Comparison of ENCODE assay signal across 25 cellular contexts in the genomic region with DNA sequence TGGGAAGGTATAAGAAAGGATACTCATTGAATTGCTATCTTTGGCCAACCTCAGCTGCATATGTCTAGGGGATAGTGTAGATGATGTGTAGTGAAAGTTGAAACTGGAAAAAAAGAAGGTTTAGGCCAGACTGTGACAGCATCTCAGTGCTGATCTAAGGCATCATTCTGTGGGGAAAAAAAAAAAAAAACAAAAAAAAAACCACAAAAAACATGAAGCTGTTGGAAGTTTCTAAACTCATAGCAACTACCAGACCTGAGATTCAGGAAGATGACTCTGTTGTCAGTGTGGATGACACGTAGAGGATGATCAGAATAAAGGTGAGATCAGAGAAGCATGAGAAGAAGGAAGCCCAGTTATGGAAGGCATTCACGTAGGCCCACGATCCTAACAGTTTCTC.
DNase-seq lines count a peak whose midpoint lies in the region; ATAC-seq and TF ChIP-seq lines count a peak whose summit lies in the region.
"Had no signal": no experiment of that assay in that cellular context is flagged by ENCODE, and none has a peak within 500 bp of the region (broad histone marks: within the 10 kb centered on the region; RNA-seq: fewer than 3 reads in every experiment).

No MANE protein-coding gene starts in this region.

- no peak overlapping the region for H3K27ac ChIP-seq in sigmoid colon
- H3K27ac ChIP-seq: C4-2B, HL-60, SJSA1, tibial artery had no signal

- no peak for TF ChIP-seq POLR2A in sigmoid colon (IDR thresholded peaks at IDR 0.05)

- TF ChIP-seq CTCF in sigmoid colon (IDR thresholded peaks at IDR 0.05): no peak

- peak overlapping the region; percentile 43 for H3K27ac Mint-ChIP-seq in activated T-helper 2 cell treated with anti-CD3 and anti-CD28 coated beads, Interferon-gamma antibody, Interleukin-2, Interleukin-4, amounts not matched to agents 10 μg/mL and 5 μg/mL and 100 μg/mL, durations not matched to agents 14 hours and 24 hours and 36 hours
- H3K27ac Mint-ChIP-seq: activated CD4-positive, alpha-beta T cell treated with anti-CD3 and anti-CD28 coated beads, Interleukin-2, amount 10 ng/mL, durations not matched to agents 7 days and 5 days had no signal

- no peak for TF ChIP-seq EP300 in sigmoid colon (IDR thresholded peaks at IDR 0.05)

- no peaks in the 10 kb centered on the region for H3K36me3 Mint-ChIP-seq in activated T-helper 2 cell treated with anti-CD3 and anti-CD28 coated beads, Interferon-gamma antibody, Interleukin-2, Interleukin-4, amounts not matched to agents 10 μg/mL and 5 μg/mL and 100 μg/mL, durations not matched to agents 14 hours and 24 hours and 36 hours (ENCODE audit: low read depth)
- H3K36me3 Mint-ChIP-seq: naive B cell had no signal

- intact Hi-C loops in activated T-helper 2 cell treated with anti-CD3 and anti-CD28 coated beads, Interferon-gamma antibody, Interleukin-2, Interleukin-4, amounts not matched to agents 10 μg/mL and 5 μg/mL and 100 μg/mL, durations not matched to agents 14 hours and 24 hours and 36 hours (cut with micrococcal nuclease): no loop called here
- intact Hi-C loops in sigmoid colon (cut with DNase I): no loop called here

- peak; percentile 38 for ATAC-seq in GM18508 (IDR thresholded peaks at IDR 0.05; ENCODE audit: insufficient read depth, unreplicated experiment)
- peak; percentile 31 for ATAC-seq in GM19025 (IDR thresholded peaks at IDR 0.05; ENCODE audit: low read depth, unreplicated experiment)
- peak; percentile 60 for ATAC-seq in HG02610 (IDR thresholded peaks at IDR 0.05; ENCODE audit: unreplicated experiment)
- ATAC-seq in HG03095 (IDR thresholded peaks at IDR 0.05; ENCODE audit: unreplicated experiment): no peak

- no peak for DNase-seq in activated T-helper 2 cell treated with anti-CD3 and anti-CD28 coated beads, Interferon-gamma antibody, Interleukin-2, Interleukin-4, amounts not matched to agents 10 μg/mL and 5 μg/mL and 100 μg/mL, durations not matched to agents 14 hours and 24 hours and 36 hours (ENCODE audit: low spot score)
- DNase-seq in stimulated activated CD4-positive, alpha-beta T cell treated with anti-CD3 and anti-CD28 coated beads, Interleukin-4, amount 100 ng/mL, for 1 hour: no peak
- DNase-seq in sigmoid colon: no peak
- DNase-seq in NCI-H187 treated with DMSO at 0.1 percent for 48 hours (lab: John Stamatoyannopoulos, UW): no peak
- DNase-seq: activated CD4-positive, alpha-beta T cell treated with anti-CD3 and anti-CD28 coated beads, Interleukin-2, amount 10 ng/mL, durations not matched to agents 7 days and 5 days; activated effector memory CD4-positive, alpha-beta T cell treated with anti-CD3 and anti-CD28 coated beads, Interleukin-2, amount 50 U/mL, for 16 hours; Calu3; H7; naive B cell; NCI-H1105; NCI-H2081; NCI-H446 treated with DMSO at 0.1 percent for 48 hours; nucleus accumbens; small intestine; stimulated activated CD4-positive, alpha-beta T cell treated with anti-CD3 and anti-CD28 coated beads, Interleukin-2, amount 100 ng/mL, for 24 hours; stimulated activated naive CD4-positive, alpha-beta T cell treated with Interleukin-2 at 50 U/mL for 16 hours; T-helper 2 cell; tibial artery had no signal

- H3K4me3 Mint-ChIP-seq in activated T-helper 2 cell treated with anti-CD3 and anti-CD28 coated beads, Interferon-gamma antibody, Interleukin-2, Interleukin-4, amounts not matched to agents 10 μg/mL and 5 μg/mL and 100 μg/mL, durations not matched to agents 14 hours and 24 hours and 36 hours (ENCODE audit: low read depth): no peak overlapping the region
- H3K4me3 Mint-ChIP-seq: activated CD4-positive, alpha-beta T cell treated with anti-CD3 and anti-CD28 coated beads, Interleukin-2, amount 10 ng/mL, durations not matched to agents 7 days and 5 days; naive B cell had no signal

- H3K4me1 ChIP-seq in sigmoid colon: peaks cover 0 to 5% (median 0%) of the 10 kb centered on the region in 4 donors

- H3K9me3 Mint-ChIP-seq in activated T-helper 2 cell treated with anti-CD3 and anti-CD28 coated beads, Interferon-gamma antibody, Interleukin-2, Interleukin-4, amounts not matched to agents 10 μg/mL and 5 μg/mL and 100 μg/mL, durations not matched to agents 14 hours and 24 hours and 36 hours: no peaks in the 10 kb centered on the region
- H3K9me3 Mint-ChIP-seq: activated CD4-positive, alpha-beta T cell treated with anti-CD3 and anti-CD28 coated beads, Interleukin-2, amount 10 ng/mL, durations not matched to agents 7 days and 5 days had no signal

- H3K27me3 Mint-ChIP-seq in activated T-helper 2 cell treated with anti-CD3 and anti-CD28 coated beads, Interferon-gamma antibody, Interleukin-2, Interleukin-4, amounts not matched to agents 10 μg/mL and 5 μg/mL and 100 μg/mL, durations not matched to agents 14 hours and 24 hours and 36 hours (ENCODE audit: low read depth): peaks cover 2% of the 10 kb centered on the region
- H3K27me3 Mint-ChIP-seq: activated CD4-positive, alpha-beta T cell treated with anti-CD3 and anti-CD28 coated beads, Interleukin-2, amount 10 ng/mL, durations not matched to agents 7 days and 5 days had no signal

- 75 to 92% methylated on average over 3 of the region's 3 CpGs for WGBS in sigmoid colon, 2 donors

- no peaks in the 10 kb centered on the region for H3K36me3 ChIP-seq in sigmoid colon
- H3K36me3 ChIP-seq: SJSA1, tibial artery had no signal

- no peaks in the 10 kb centered on the region for H3K9me3 ChIP-seq in sigmoid colon
- H3K9me3 ChIP-seq: SJSA1, tibial artery had no signal

- no peaks in the 10 kb centered on the region for H3K27me3 ChIP-seq in sigmoid colon
- H3K27me3 ChIP-seq: SJSA1, tibial artery had no signal

- H3K4me3 ChIP-seq in sigmoid colon: no peak overlapping the region
- H3K4me3 ChIP-seq: SJSA1, tibial artery had no signal

- peaks cover 28% of the 10 kb centered on the region for H3K4me1 Mint-ChIP-seq in activated T-helper 2 cell treated with anti-CD3 and anti-CD28 coated beads, Interferon-gamma antibody, Interleukin-2, Interleukin-4, amounts not matched to agents 10 μg/mL and 5 μg/mL and 100 μg/mL, durations not matched to agents 14 hours and 24 hours and 36 hours (ENCODE audit: low read depth)
